ENCODE assay signal across 8 cellular contexts in the genomic region with DNA sequence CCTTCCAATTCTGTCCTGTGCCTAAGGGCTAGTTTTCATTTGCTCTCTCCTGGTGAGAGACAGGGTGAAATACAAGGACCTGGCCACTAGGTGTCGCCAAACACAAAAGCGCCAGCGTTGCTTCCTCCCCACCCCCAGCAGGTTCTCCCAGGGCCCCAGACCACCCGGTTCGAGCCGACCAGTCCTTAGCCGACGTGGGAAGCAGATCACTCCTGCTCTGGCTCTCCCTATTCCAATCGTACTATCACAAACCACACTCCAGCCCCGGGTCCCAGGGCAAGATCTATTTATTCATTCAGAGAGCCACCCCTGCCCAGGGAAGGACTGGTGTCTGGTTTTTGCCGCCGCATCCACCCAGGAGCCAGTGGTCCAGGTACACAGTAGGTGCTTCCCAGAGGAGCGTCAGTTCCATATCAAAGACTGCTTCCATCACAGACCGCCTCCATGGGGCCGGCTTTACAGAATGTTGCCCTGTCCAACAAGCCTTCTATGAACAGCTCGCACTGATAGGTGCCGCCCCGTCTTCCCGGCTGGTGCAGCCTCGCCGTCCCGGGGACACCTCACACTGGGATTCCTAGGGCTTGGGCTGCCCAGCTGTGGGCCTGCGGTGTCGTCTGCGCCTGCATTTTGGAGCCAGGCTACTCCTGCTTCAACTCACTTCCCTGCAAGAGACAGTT. TPM values are rescaled to one million over a fixed set of nuclear protein-coding genes. Genes with fewer than 3 reads are reported as not detected.
DNase-seq lines count a peak whose midpoint lies in the region; ATAC-seq and TF ChIP-seq lines count a peak whose summit lies in the region.

No MANE protein-coding gene starts in this region.

- no peaks in the 10 kb centered on the region for H3K27me3 Mint-ChIP-seq in Caco-2 (ENCODE audit: insufficient read depth, unreplicated experiment)
- no peaks in the 10 kb centered on the region for H3K27me3 Mint-ChIP-seq in activated CD4-positive, alpha-beta memory T cell treated with anti-CD3 and anti-CD28 coated beads, Interleukin-2, amount 10 ng/mL, durations not matched to agents 7 days and 5 days

- peak; percentile 85 to 88 for TF ChIP-seq CTCF in Caco-2 (IDR thresholded peaks at IDR 0.05; ENCODE audit: insufficient read depth in 1 of 2, low read depth in 1 of 2, low read length in 1 of 2, severe bottlenecking in 1 of 2, unreplicated experiment in 1 of 2)
- peak; percentile 92 for TF ChIP-seq CTCF in lung (IDR thresholded peaks at IDR 0.05; ENCODE audit: control extremely low read depth, extremely low read depth)

- no peaks in the 10 kb centered on the region for H3K36me3 ChIP-seq in Caco-2 (ENCODE audit: control insufficient read depth, insufficient read depth, low read length)
- peaks cover 0 to 16% of the 10 kb centered on the region in 2 donors for H3K36me3 ChIP-seq in lung (ENCODE audit: control insufficient read depth in 2 of 2, insufficient read depth in 2 of 2, low read length in 2 of 2)

- CTCF ChIA-PET in Caco-2 (lab: Charles Lee), result interaction anchor here (0.6 to 1.5 kb wide), 3 partner anchors 14 to 651 kb away, joined by 3 to 5 read pairs (median 4); a partner anchor contains a TSS
- CTCF ChIA-PET in activated CD4-positive, alpha-beta memory T cell treated with anti-CD3 and anti-CD28 coated beads, Interleukin-2, amount 10 ng/mL, durations not matched to agents 7 days and 5 days (lab: Charles Lee), result interaction anchor here (0.6 to 8.0 kb wide), 9 partner anchors 39 to 278 kb away, joined by 3 to 141 read pairs (median 4); no protein-coding TSS in a partner anchor

- intact Hi-C loops in Caco-2 (cut with micrococcal nuclease; ENCODE audit: unreplicated experiment), result loop anchor here (1.0 to 2.0 kb wide), 2 partner anchors 40 to 67 kb away; no protein-coding TSS in a partner anchor

- H3K9me3 ChIP-seq in Caco-2 (no peaks in the 10 kb centered on the region), lung (ENCODE audit: control insufficient read depth in 2 of 2, insufficient read depth in 1 of 2, low read length in 1 of 2) (no peaks in the 10 kb centered on the region)

- POLR2A ChIA-PET in Caco-2 (lab: Charles Lee), result no interaction called here
- POLR2A ChIA-PET in activated CD4-positive, alpha-beta memory T cell treated with anti-CD3 and anti-CD28 coated beads, Interleukin-2, amount 10 ng/mL, durations not matched to agents 7 days and 5 days (lab: Charles Lee), result interaction anchor here (0.6 to 1.3 kb wide), 2 partner anchors 29 to 67 kb away, joined by 3 read pairs; no protein-coding TSS in a partner anchor

- H3K4me3 Mint-ChIP-seq in Caco-2 (ENCODE audit: unreplicated experiment), result peak overlapping the region; percentile 49
- no peak overlapping the region for H3K4me3 Mint-ChIP-seq in activated CD4-positive, alpha-beta memory T cell treated with anti-CD3 and anti-CD28 coated beads, Interleukin-2, amount 10 ng/mL, durations not matched to agents 7 days and 5 days

- H3K4me1 ChIP-seq in Caco-2, result no peaks in the 10 kb centered on the region
- no peaks in the 10 kb centered on the region for H3K4me1 ChIP-seq in lung (ENCODE audit: control insufficient read depth in 2 of 2, insufficient read depth in 2 of 2, low read length in 2 of 2)

- WGBS in lung, 2 donors, result 41 to 45% methylated on average over 25 of the region's 25 CpGs

- no TSS peak for BruUV-seq in Caco-2 (replicated peaks; lab: Mats Ljungman, UMichigan)

- no peaks in the 10 kb centered on the region for H3K36me3 Mint-ChIP-seq in Caco-2 (ENCODE audit: insufficient read depth, unreplicated experiment)
- no peaks in the 10 kb centered on the region for H3K36me3 Mint-ChIP-seq in activated CD4-positive, alpha-beta memory T cell treated with anti-CD3 and anti-CD28 coated beads, Interleukin-2, amount 10 ng/mL, durations not matched to agents 7 days and 5 days (ENCODE audit: low read depth)

- no peaks in the 10 kb centered on the region for H3K4me1 Mint-ChIP-seq in Caco-2 (ENCODE audit: low read depth, unreplicated experiment)
- peaks cover 4% of the 10 kb centered on the region for H3K4me1 Mint-ChIP-seq in activated CD4-positive, alpha-beta memory T cell treated with anti-CD3 and anti-CD28 coated beads, Interleukin-2, amount 10 ng/mL, durations not matched to agents 7 days and 5 days

- no peaks in the 10 kb centered on the region for H3K9me3 Mint-ChIP-seq in Caco-2 (ENCODE audit: unreplicated experiment)
- no peaks in the 10 kb centered on the region for H3K9me3 Mint-ChIP-seq in activated CD4-positive, alpha-beta memory T cell treated with anti-CD3 and anti-CD28 coated beads, Interleukin-2, amount 10 ng/mL, durations not matched to agents 7 days and 5 days

- peak; percentile 51 for ATAC-seq in HG02763 (IDR thresholded peaks at IDR 0.05; ENCODE audit: unreplicated experiment)
- peak; percentile 70 for ATAC-seq in lung (ENCODE audit: insufficient read depth, low FRiP score)
- no peak for ATAC-seq in GM18498 (IDR thresholded peaks at IDR 0.05; ENCODE audit: unreplicated experiment)

- peak overlapping the region; percentile 49 for H3K27ac Mint-ChIP-seq in Caco-2 (ENCODE audit: unreplicated experiment)
- H3K27ac Mint-ChIP-seq in activated CD4-positive, alpha-beta memory T cell treated with anti-CD3 and anti-CD28 coated beads, Interleukin-2, amount 10 ng/mL, durations not matched to agents 7 days and 5 days, result no peak overlapping the region

- DNase-seq in Caco-2 (peak; percentile 75 to 78), NCI-H69 (lab: John Stamatoyannopoulos, UW) (peak; percentile 68), lung (ENCODE audit: low spot score) (peak; percentile 74)
- DNase-seq in activated CD4-positive, alpha-beta memory T cell treated with anti-CD3 and anti-CD28 coated beads, Interleukin-2, amount 10 ng/mL, durations not matched to agents 7 days and 5 days, result peak; percentile 78
- peak; percentile 61 for DNase-seq in effector CD8-positive, alpha-beta T cell (lab: John Stamatoyannopoulos, UW)
- peak; percentile 39 for DNase-seq in stimulated activated CD8-positive, alpha-beta memory T cell treated with anti-CD3 and anti-CD28 coated beads, Interleukin-12 subunit alpha, Interleukin-12 subunit beta, amount 100 ng/mL, for 24 hours (ENCODE audit: extremely low read depth)

- H3K27me3 ChIP-seq in Caco-2 (replicated peaks; ENCODE audit: control insufficient read depth, insufficient read depth, low read length), result no peaks in the 10 kb centered on the region
- no peaks in the 10 kb centered on the region for H3K27me3 ChIP-seq in lung (ENCODE audit: control insufficient read depth, insufficient read depth)

- H3K4me3 ChIP-seq in Caco-2 (ENCODE audit: low read depth, low read length) (peak overlapping the region; percentile 24), lung (no peak overlapping the region)

- H3K27ac ChIP-seq in lung (ENCODE audit: low read depth in 1 of 2, low read length in 1 of 2), result no peak overlapping the region

RNA-seq across cellular contexts. Expression of a gene that starts 35.0 kb away (rescaled TPM):
- 17.1 and 17.5 TPM in 2 replicates for total RNA-seq in Caco-2 (2022)
- 10 to 100 TPM; 10.8 to 12.7 TPM for total RNA-seq in activated CD4-positive, alpha-beta memory T cell treated with anti-CD3 and anti-CD28 coated beads, Interleukin-2, amount 10 ng/mL, durations not matched to agents 7 days and 5 days
- total RNA-seq in lung, result 10 to 100 TPM; 31.4 to 57.1 TPM
- 10 to 100 TPM; 31.2 to 33.1 TPM for polyA plus RNA-seq in lung

RNA-seq across cellular contexts. Expression of a gene that starts 51.3 kb away (rescaled TPM):
- 89.2 and 102 TPM in 2 replicates for total RNA-seq in Caco-2 (2022)
- total RNA-seq in activated CD4-positive, alpha-beta memory T cell treated with anti-CD3 and anti-CD28 coated beads, Interleukin-2, amount 10 ng/mL, durations not matched to agents 7 days and 5 days, result 100 to 1,000 TPM in 1 of 2 experiments, 10 to 100 TPM in 1; 96.9 to 102 TPM
- total RNA-seq in lung, result 10 to 100 TPM; 85.7 to 88.0 TPM
- polyA plus RNA-seq in lung, result 10 to 100 TPM; 37.1 to 37.9 TPM
